In genomic region chr3:49421890-49422378, GRCh38 we compare ENCODE assay signal across 9 cellular contexts. TPM values are rescaled to one million over a fixed set of nuclear protein-coding genes. Genes with fewer than 3 reads are reported as not detected.
A peak's percentile ranks its signal among the peaks of the same experiment; 100 is the strongest.
DNase-seq lines count a peak whose midpoint lies in the region; ATAC-seq and TF ChIP-seq lines count a peak whose summit lies in the region.
"Had no signal": no experiment of that assay in that cellular context is flagged by ENCODE, and none has a peak within 500 bp of the region (broad histone marks: within the 10 kb centered on the region; RNA-seq: fewer than 3 reads in every experiment).

No MANE protein-coding gene starts in this region.

- H3K9me3 ChIP-seq in HUES6 (ENCODE audit: control insufficient read depth, insufficient read depth, low read depth, low read length) (no peaks in the 10 kb centered on the region), spleen (no peaks in the 10 kb centered on the region)

- peaks cover 86% of the 10 kb centered on the region for H3K36me3 Mint-ChIP-seq in dendritic cell treated with granulocyte-macrophage colony-stimulating factor and Interleukin-4, amounts not matched to agents 40 ng/mL and 50 ng/mL, for 4 days (ENCODE audit: low read depth)

- H3K9ac ChIP-seq in HUES6 (ENCODE audit: low read length) = peak overlapping the region; percentile 88

- H3K4me1 ChIP-seq in HUES6 (ENCODE audit: control insufficient read depth, insufficient read depth, low read length) (peaks cover 26% of the 10 kb centered on the region), spleen (peaks cover 6 to 62% (median 22%) of the 10 kb centered on the region in 6 donors)

- H3K36me3 ChIP-seq in HUES6 (ENCODE audit: control insufficient read depth, insufficient read depth, low read length) = peaks cover 17% of the 10 kb centered on the region
- peaks cover 0 to 61% (median 18%) of the 10 kb centered on the region in 6 donors for H3K36me3 ChIP-seq in spleen

- peak overlapping the region; percentile 65 for H3K4me3 Mint-ChIP-seq in dendritic cell treated with granulocyte-macrophage colony-stimulating factor and Interleukin-4, amounts not matched to agents 40 ng/mL and 50 ng/mL, for 4 days

- H3K4me3 ChIP-seq in HUES6 (ENCODE audit: low read depth, low read length) (peak overlapping the region; percentile 92), spleen (peak overlapping the region in 4 of 8 donors; percentile 10 to 55 (median 26))

- intact Hi-C loops in dendritic cell treated with granulocyte-macrophage colony-stimulating factor and Interleukin-4, amounts not matched to agents 40 ng/mL and 50 ng/mL, for 4 days (cut with micrococcal nuclease) = no loop called here
- intact Hi-C loops in spleen (cut with DNase I; ENCODE audit: low total_unique reads) = no loop called here

- no peaks in the 10 kb centered on the region for H3K27me3 ChIP-seq in HUES6 (ENCODE audit: control insufficient read depth, insufficient read depth, low read length)
- H3K27me3 ChIP-seq in spleen (replicated peaks in 1 of 7) = no peaks in the 10 kb centered on the region

- peaks cover 40% of the 10 kb centered on the region for H3K4me1 Mint-ChIP-seq in dendritic cell treated with granulocyte-macrophage colony-stimulating factor and Interleukin-4, amounts not matched to agents 40 ng/mL and 50 ng/mL, for 4 days (ENCODE audit: low read depth)

- H3K27ac Mint-ChIP-seq in dendritic cell treated with granulocyte-macrophage colony-stimulating factor and Interleukin-4, amounts not matched to agents 40 ng/mL and 50 ng/mL, for 4 days = peak overlapping the region; percentile 42

- TF ChIP-seq CTCF in spleen (IDR thresholded peaks at IDR 0.05 in 8 of 11, conservative IDR thresholded peaks at IDR 0.05 in 3 of 11) = no peak

- peak overlapping the region; percentile 52 for H3K27ac ChIP-seq in HUES6 (ENCODE audit: low read depth, low read length)
- peak overlapping the region in 2 of 8 donors; percentile 11 to 17 for H3K27ac ChIP-seq in spleen

- ATAC-seq in left lobe of liver (peak; percentile 62), HG03457 (IDR thresholded peaks at IDR 0.05; ENCODE audit: unreplicated experiment) (no peak)

- no peak for TF ChIP-seq POLR2A in spleen (IDR thresholded peaks at IDR 0.05)

- no peaks in the 10 kb centered on the region for H3K27me3 Mint-ChIP-seq in dendritic cell treated with granulocyte-macrophage colony-stimulating factor and Interleukin-4, amounts not matched to agents 40 ng/mL and 50 ng/mL, for 4 days

- 32 to 39% (median 37%) methylated on average over 4 to 14 of the region's 14 CpGs for WGBS in spleen, 5 donors

- DNase-seq in left lobe of liver (ENCODE audit: low spot score) (no peak), spleen (peak; percentile 80), NCI-H1092 treated with DMSO at 0.1 percent for 48 hours (lab: John Stamatoyannopoulos, UW) (no peak), cortex of kidney (lab: John Stamatoyannopoulos, UW) (no peak), SW480 (ENCODE audit: low spot score) (no peak)
- DNase-seq: activated gamma-delta T cell treated with Interleukin-2 at 50 U/mL for 16 hours had no signal

- H3K9me3 Mint-ChIP-seq in dendritic cell treated with granulocyte-macrophage colony-stimulating factor and Interleukin-4, amounts not matched to agents 40 ng/mL and 50 ng/mL, for 4 days = no peaks in the 10 kb centered on the region

RNA-seq across cellular contexts. Expression of gene AMT, which starts 0.3 kb away (rescaled TPM):
- total RNA-seq in left lobe of liver (46.8 TPM), spleen (10 to 100 TPM in 3 of 7 donors, 1 to 10 TPM in 4; 4.2 to 15.5 (median 7.0) TPM)
- polyA plus RNA-seq in spleen = 10 to 100 TPM; 13.0 to 35.0 (median 32.9) TPM

RNA-seq across cellular contexts. Expression of gene NICN1, which starts 7.2 kb away (rescaled TPM):
- total RNA-seq in left lobe of liver = 9.1 TPM
- 10 to 100 TPM; 10.9 to 27.7 (median 17.9) TPM for total RNA-seq in spleen
- polyA plus RNA-seq in spleen = 10 to 100 TPM in 1 of 3 donors, 1 to 10 TPM in 2; 6.2 to 10.6 (median 9.6) TPM

RNA-seq across cellular contexts. Expression of gene TCTA, which starts 9.7 kb away (rescaled TPM):
- total RNA-seq in left lobe of liver (23.4 TPM), spleen (10 to 100 TPM; 22.1 to 39.4 (median 28.6) TPM)
- polyA plus RNA-seq in spleen = 10 to 100 TPM; 18.2 to 27.4 (median 25.4) TPM

RNA-seq across cellular contexts. Expression of gene RHOA, which starts 10.2 kb away (rescaled TPM):
- total RNA-seq in left lobe of liver (155 TPM), spleen (100 to 1,000 TPM; 452 to 693 (median 522) TPM)
- 100 to 1,000 TPM; 226 to 346 (median 297) TPM for polyA plus RNA-seq in spleen

RNA-seq across cellular contexts. Expression of gene DAG1, which starts 48.1 kb away (rescaled TPM):
- total RNA-seq in left lobe of liver = 59.6 TPM
- 10 to 100 TPM; 24.9 to 42.7 (median 31.0) TPM for total RNA-seq in spleen
- polyA plus RNA-seq in spleen = 1 to 10 TPM; 3.0 to 8.9 (median 6.3) TPM
